15 cellular contexts compared by ENCODE assay signal in the genomic region with DNA sequence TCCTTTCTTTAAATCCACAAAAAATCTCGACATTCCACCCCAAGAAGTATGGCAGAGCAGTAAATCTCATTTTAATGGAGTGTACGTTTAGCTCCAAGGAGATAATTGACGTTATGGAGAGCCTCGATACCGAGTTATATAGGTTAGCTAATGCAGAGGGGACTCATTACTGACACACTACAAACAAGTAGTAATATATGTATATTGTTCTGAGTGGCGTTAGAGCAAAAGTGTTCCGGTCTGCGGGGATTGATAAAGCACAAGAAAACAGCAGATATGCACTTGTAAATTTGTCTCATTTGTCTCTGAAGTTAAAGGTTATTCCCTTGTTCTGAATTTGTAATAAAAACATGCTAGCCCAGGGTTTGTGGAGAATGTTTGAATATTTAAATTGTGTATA.
DNase-seq lines count a peak whose midpoint lies in the region; ATAC-seq and TF ChIP-seq lines count a peak whose summit lies in the region.
"Had no signal": no experiment of that assay in that cellular context is flagged by ENCODE, and none has a peak within 500 bp of the region (broad histone marks: within the 10 kb centered on the region; RNA-seq: fewer than 3 reads in every experiment).

No MANE protein-coding gene starts in this region.

- H3K36me3 ChIP-seq in GM23338 (ENCODE audit: insufficient read depth) (no peaks in the 10 kb centered on the region), endodermal cell (ENCODE audit: control insufficient read depth, insufficient read depth, low read length) (no peaks in the 10 kb centered on the region), aorta (ENCODE audit: control insufficient read depth in 1 of 2, insufficient read depth in 2 of 2, low read length in 1 of 2) (no peaks in the 10 kb centered on the region)
- H3K36me3 ChIP-seq: right atrium auricular region had no signal

- no peaks in the 10 kb centered on the region for H3K27me3 ChIP-seq in CD4-positive, alpha-beta T cell (ENCODE audit: control insufficient read depth, insufficient read depth, low read length)
- H3K27me3 ChIP-seq in GM23338 (ENCODE audit: insufficient read depth) (no peaks in the 10 kb centered on the region), endodermal cell (ENCODE audit: control insufficient read depth, insufficient read depth, low read length, poor library complexity, severe bottlenecking) (no peaks in the 10 kb centered on the region), aorta (ENCODE audit: control insufficient read depth in 1 of 2, insufficient read depth in 2 of 2, low read length in 1 of 2) (no peaks in the 10 kb centered on the region)
- H3K27me3 ChIP-seq: hepatocyte, right atrium auricular region, testis had no signal

- no peak overlapping the region for H3K9ac ChIP-seq in endodermal cell (ENCODE audit: extremely low read depth, low read length, poor library complexity, severe bottlenecking)

- H3K9me3 Mint-ChIP-seq in CD4-positive, alpha-beta T cell, result no peaks in the 10 kb centered on the region
- no peaks in the 10 kb centered on the region; the same call in 2 of the 3 replicates for H3K9me3 Mint-ChIP-seq in GM23338
- H3K9me3 Mint-ChIP-seq in endodermal cell, result no peaks in the 10 kb centered on the region

- H3K27me3 Mint-ChIP-seq in CD4-positive, alpha-beta T cell, result no peaks in the 10 kb centered on the region
- H3K27me3 Mint-ChIP-seq in GM23338 (ENCODE audit: insufficient read depth, low read depth, poor library complexity) (peaks cover 8% of the 10 kb centered on the region), endodermal cell (ENCODE audit: insufficient read depth) (no peaks in the 10 kb centered on the region)
- H3K27me3 Mint-ChIP-seq: B cell had no signal

- H3K9me3 ChIP-seq in CD4-positive, alpha-beta T cell (ENCODE audit: control insufficient read depth, low read length), result no peaks in the 10 kb centered on the region
- no peaks in the 10 kb centered on the region for H3K9me3 ChIP-seq in endodermal cell (ENCODE audit: control insufficient read depth, low read length)
- H3K9me3 ChIP-seq in aorta (ENCODE audit: control insufficient read depth, low read length), result no peaks in the 10 kb centered on the region
- H3K9me3 ChIP-seq: right atrium auricular region, testis had no signal

- peaks cover 75% of the 10 kb centered on the region for H3K36me3 Mint-ChIP-seq in CD4-positive, alpha-beta T cell (ENCODE audit: low read depth)
- H3K36me3 Mint-ChIP-seq in GM23338 (ENCODE audit: low read depth), result peaks cover 2% of the 10 kb centered on the region; the same call in 1 of the 3 replicates
- H3K36me3 Mint-ChIP-seq in endodermal cell (ENCODE audit: low read depth), result peaks cover 2% of the 10 kb centered on the region

- H3K4me2 ChIP-seq in GM23338, result peak overlapping the region; percentile 68
- H3K4me2 ChIP-seq: hepatocyte had no signal

- WGBS in endodermal cell (ENCODE audit: insufficient coverage in 1 of 2, insufficient read length in 1 of 2), 2 experiments, result 92 to 97% methylated on average over 3 to 8 of the region's 8 CpGs
- 85 to 92% methylated on average over 8 of the region's 8 CpGs for WGBS in aorta, 2 donors

- POLR2A ChIA-PET in CD4-positive, alpha-beta T cell (lab: Charles Lee), result interaction anchor here (0.6 to 83.0 kb wide), 9 partner anchors 8 to 1569 kb away, joined by 3 to 4389 read pairs (median 6); a partner anchor contains a TSS

- no peak overlapping the region for H2AFZ ChIP-seq in GM23338
- H2AFZ ChIP-seq: hepatocyte had no signal

- DNase-seq in CD4-positive, alpha-beta T cell, result no peak
- no peak for DNase-seq in GM23338 (ENCODE audit: low spot score)
- peak; percentile 33 to 37 for DNase-seq in activated T-cell treated with anti-CD3 and anti-CD28 coated beads, Interleukin-2, amount 50 U/mL, for 48 hours
- DNase-seq in endodermal cell, result no peak
- no peak for DNase-seq in occipital lobe (lab: John Stamatoyannopoulos, UW)
- no peak for DNase-seq in aorta
- DNase-seq: DMS153, Kasumi-1, NCI-H1105 treated with DMSO at 0.1 percent for 48 hours, NCI-H446, testis had no signal

- intact Hi-C loops in CD4-positive, alpha-beta T cell (cut with DNase I, micrococcal nuclease), result loop anchor here in 1 of 2 experiments (5.0 to 10.0 kb wide), 3 partner anchors 993 to 1583 kb away; no protein-coding TSS in a partner anchor
- intact Hi-C loops in aorta (cut with DNase I), result no loop called here

- no peaks in the 10 kb centered on the region for H3F3A ChIP-seq in GM23338 (replicated peaks; ENCODE audit: low read depth)

- no peak for ATAC-seq in CD4-positive, alpha-beta T cell (ENCODE audit: poor library complexity)
- ATAC-seq in GM23338, result no peak
- no peak for ATAC-seq in GM19452 (IDR thresholded peaks at IDR 0.05; ENCODE audit: unreplicated experiment)
- no peak for ATAC-seq in aorta (ENCODE audit: low FRiP score)

- peak overlapping the region; percentile 87 for H3K4me3 Mint-ChIP-seq in CD4-positive, alpha-beta T cell
- no peak overlapping the region for H3K4me3 Mint-ChIP-seq in GM23338
- no peak overlapping the region for H3K4me3 Mint-ChIP-seq in endodermal cell
- H3K4me3 Mint-ChIP-seq: B cell had no signal

- H3K4me1 Mint-ChIP-seq in CD4-positive, alpha-beta T cell (ENCODE audit: low read depth), result peaks cover 97% of the 10 kb centered on the region
- H3K4me1 Mint-ChIP-seq in GM23338 (peaks cover 52% of the 10 kb centered on the region), endodermal cell (peaks cover 24% of the 10 kb centered on the region)
- H3K4me1 Mint-ChIP-seq: B cell had no signal

- H3K27ac ChIP-seq in CD4-positive, alpha-beta T cell (ENCODE audit: low read depth, low read length), result peak overlapping the region; percentile 77
- H3K27ac ChIP-seq in GM23338 (ENCODE audit: low read depth), result no peak overlapping the region
- no peak overlapping the region for H3K27ac ChIP-seq in endodermal cell (ENCODE audit: low read depth, low read length)
- H3K27ac ChIP-seq in aorta (ENCODE audit: low read depth in 1 of 2, low read length in 2 of 2), result no peak overlapping the region
- H3K27ac ChIP-seq: hepatocyte, right atrium auricular region, testis had no signal

- H3K4me1 ChIP-seq in GM23338 (ENCODE audit: insufficient read depth) (peaks cover 35% of the 10 kb centered on the region), endodermal cell (ENCODE audit: control insufficient read depth, insufficient read depth, low read length) (no peaks in the 10 kb centered on the region), aorta (ENCODE audit: control insufficient read depth in 1 of 2, insufficient read depth in 2 of 2, low read length in 2 of 2) (no peaks in the 10 kb centered on the region)

- peaks cover 75% of the 10 kb centered on the region for H3K79me2 ChIP-seq in GM23338 (replicated peaks; ENCODE audit: insufficient read depth)
- H3K79me2 ChIP-seq: hepatocyte had no signal

- no peak overlapping the region; the same call in 1 of the 2 replicates for H3K4me3 ChIP-seq in GM23338
- H3K4me3 ChIP-seq in endodermal cell (ENCODE audit: low read length), result no peak overlapping the region
- no peak overlapping the region for H3K4me3 ChIP-seq in aorta (ENCODE audit: low read length in 2 of 2)
- H3K4me3 ChIP-seq: hepatocyte, right atrium auricular region had no signal

- no peaks in the 10 kb centered on the region for H3K9me2 ChIP-seq in GM23338 (ENCODE audit: insufficient read depth)

- CTCF ChIA-PET in CD4-positive, alpha-beta T cell (lab: Charles Lee), result interaction anchor here (1.0 to 3.9 kb wide), 11 partner anchors 9 to 86 kb away, joined by 3 to 49 read pairs (median 7); a partner anchor contains a TSS

- H4K20me1 ChIP-seq in GM23338 (replicated peaks; ENCODE audit: insufficient read depth), result no peaks in the 10 kb centered on the region

- peak overlapping the region; percentile 95 for H3K27ac Mint-ChIP-seq in CD4-positive, alpha-beta T cell
- H3K27ac Mint-ChIP-seq in GM23338 (0 out of 2 replicates have a peak overlapping the region, but pooled peaks have one; percentile 19), endodermal cell (peak overlapping the region; percentile 20)
- H3K27ac Mint-ChIP-seq: B cell had no signal

- TF ChIP-seq CTCF in CD4-positive, alpha-beta T cell (IDR thresholded peaks at IDR 0.05), result no peak
- TF ChIP-seq CTCF in GM23338 (conservative IDR thresholded peaks at IDR 0.05; ENCODE audit: low read depth in 2 of 2) (no peak), endodermal cell (conservative IDR thresholded peaks at IDR 0.05) (no peak)

TF ChIP-seq in GM23338, 12 proteins besides CTCF, POLR2A, EP300 and RAD21 (continues in another document):
- TF ChIP-seq POLR2AphosphoS5 (IDR thresholded peaks at IDR 0.05; ENCODE audit: low read depth) (no peak), JUNB (IDR thresholded peaks at IDR 0.05; ENCODE audit: unreplicated experiment) (no peak), EZH2 (IDR thresholded peaks at IDR 0.05; ENCODE audit: low read depth, unreplicated experiment) (no peak), CREB1 (CRISPR knock-in tag; IDR thresholded peaks at IDR 0.05; ENCODE audit: low read depth) (no peak), STAT1 (IDR thresholded peaks at IDR 0.05; ENCODE audit: unreplicated experiment) (no peak), ZNF114 (CRISPR knock-in tag; IDR thresholded peaks at IDR 0.05) (no peak)
- TF ChIP-seq, protein P1, sequence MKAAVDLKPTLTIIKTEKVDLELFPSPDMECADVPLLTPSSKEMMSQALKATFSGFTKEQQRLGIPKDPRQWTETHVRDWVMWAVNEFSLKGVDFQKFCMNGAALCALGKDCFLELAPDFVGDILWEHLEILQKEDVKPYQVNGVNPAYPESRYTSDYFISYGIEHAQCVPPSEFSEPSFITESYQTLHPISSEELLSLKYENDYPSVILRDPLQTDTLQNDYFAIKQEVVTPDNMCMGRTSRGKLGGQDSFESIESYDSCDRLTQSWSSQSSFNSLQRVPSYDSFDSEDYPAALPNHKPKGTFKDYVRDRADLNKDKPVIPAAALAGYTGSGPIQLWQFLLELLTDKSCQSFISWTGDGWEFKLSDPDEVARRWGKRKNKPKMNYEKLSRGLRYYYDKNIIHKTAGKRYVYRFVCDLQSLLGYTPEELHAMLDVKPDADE (IDR thresholded peaks at IDR 0.05), result no peak

Comparison
In these comparisons a context has a peak if more than half of its experiments do, and no peak if none do; other contexts are left out.
1. DNase-seq: peak in activated T-cell treated with anti-CD3 and anti-CD28 coated beads, Interleukin-2, amount 50 U/mL, for 48 hours (2 of 2); none in CD4-positive, alpha-beta T cell (0 of 10), GM23338 (single experiment), endodermal cell (single experiment), occipital lobe (single experiment) and aorta (0 of 2).
2. H3K27ac Mint-ChIP-seq: peak in every context shown above with its lines; median percentile 95 in CD4-positive, alpha-beta T cell; 20 in endodermal cell; 19 in GM23338.